10 cellular contexts compared by ENCODE assay signal in the genomic region with DNA sequence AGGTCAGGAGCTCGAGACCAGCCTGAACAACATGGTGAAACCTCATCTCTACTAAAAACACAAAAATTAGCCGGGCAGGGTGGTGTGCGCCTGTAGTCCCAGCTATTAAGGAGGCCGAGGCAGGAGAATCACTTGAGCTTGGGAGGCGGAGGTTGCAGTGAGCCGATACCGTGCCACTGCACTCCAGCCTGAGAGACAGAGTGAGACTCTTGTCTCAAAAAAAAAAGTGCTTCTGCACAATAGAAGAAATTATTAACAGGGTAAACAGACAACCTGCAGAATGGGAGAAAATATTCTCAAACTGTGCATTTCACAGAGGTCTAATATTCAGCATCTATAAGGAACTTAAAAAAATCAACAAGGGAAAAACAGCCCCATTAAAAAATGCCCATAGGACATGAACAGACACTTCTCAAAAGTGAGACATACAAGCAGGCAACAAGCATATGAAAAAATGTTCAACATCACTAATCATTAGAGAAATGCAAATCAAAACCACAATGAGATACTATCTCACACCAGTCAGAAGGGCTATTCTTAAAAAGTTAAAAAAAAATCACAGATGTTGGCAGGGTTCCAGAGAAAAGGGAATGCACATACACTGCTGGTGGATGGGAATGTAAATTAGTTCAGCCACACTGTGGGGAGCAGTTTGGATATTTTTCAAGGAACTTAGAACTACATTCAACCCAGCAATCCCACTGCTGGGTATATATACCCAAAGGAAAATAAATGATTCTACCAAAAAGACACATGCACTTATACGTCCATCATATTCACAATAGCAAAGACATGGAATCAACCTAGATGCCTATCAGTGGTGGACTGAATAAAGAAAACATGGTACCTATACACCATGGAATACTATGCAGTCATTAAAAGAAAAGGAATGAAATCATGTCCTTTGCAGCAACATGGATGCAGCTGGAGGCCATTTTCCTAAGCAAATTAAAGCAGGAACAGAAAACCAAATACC.
DNase-seq lines count a peak whose midpoint lies in the region; ATAC-seq and TF ChIP-seq lines count a peak whose summit lies in the region.
"Had no signal": no experiment of that assay in that cellular context is flagged by ENCODE, and none has a peak within 500 bp of the region (broad histone marks: within the 10 kb centered on the region; RNA-seq: fewer than 3 reads in every experiment).

No MANE protein-coding gene starts in this region.

- H3K27me3 ChIP-seq in effector memory CD4-positive, alpha-beta T cell (replicated peaks; ENCODE audit: control insufficient read depth, insufficient read depth, low read length, poor library complexity, severe bottlenecking): no peaks in the 10 kb centered on the region

- H3K9me3 ChIP-seq in effector memory CD4-positive, alpha-beta T cell (ENCODE audit: control insufficient read depth, low read length): no peaks in the 10 kb centered on the region

- no peaks in the 10 kb centered on the region for H3K4me1 ChIP-seq in effector memory CD4-positive, alpha-beta T cell (ENCODE audit: control insufficient read depth, insufficient read depth, low read length, poor library complexity, severe bottlenecking)

- no peaks in the 10 kb centered on the region for H3K36me3 ChIP-seq in effector memory CD4-positive, alpha-beta T cell (ENCODE audit: control insufficient read depth, insufficient read depth, low read length)

- H3K4me3 ChIP-seq in astrocyte of the spinal cord (ENCODE audit: low read depth, low read length): no peak overlapping the region
- H3K4me3 ChIP-seq in effector memory CD4-positive, alpha-beta T cell (ENCODE audit: insufficient read depth, low read depth, low read length, poor library complexity, severe bottlenecking): no peak overlapping the region
- H3K4me3 ChIP-seq: lung had no signal

- no peak overlapping the region for H3K27ac ChIP-seq in effector memory CD4-positive, alpha-beta T cell (ENCODE audit: insufficient read depth, low read length, poor library complexity, severe bottlenecking)

- peak; percentile 68 for DNase-seq in astrocyte of the spinal cord (ENCODE audit: low read depth, low spot score)
- DNase-seq in effector memory CD4-positive, alpha-beta T cell: no peak
- DNase-seq in activated naive CD4-positive, alpha-beta T cell treated with Interleukin-2 at 50 U/mL for 16 hours: no peak
- DNase-seq in NCI-H1694 treated with DMSO at 0.1 percent for 48 hours (lab: John Stamatoyannopoulos, UW): no peak
- no peak for DNase-seq in T-helper 2 cell
- DNase-seq: activated CD8-positive, alpha-beta T cell treated with anti-CD3 and anti-CD28 coated beads for 36 hours had no signal

- in situ Hi-C loops in astrocyte of the spinal cord (cut with HindIII; ENCODE audit: low sequenced_read_pairs): no loop called here

- no peak for TF ChIP-seq CTCF in astrocyte of the spinal cord (IDR thresholded peaks at IDR 0.05; ENCODE audit: low read depth, low read length)

- ATAC-seq in GM18502 (IDR thresholded peaks at IDR 0.05; ENCODE audit: poor library complexity, unreplicated experiment): peak; percentile 91
- ATAC-seq in GM21529 (IDR thresholded peaks at IDR 0.05; ENCODE audit: unreplicated experiment): peak; percentile 90
- ATAC-seq in HG03196 (IDR thresholded peaks at IDR 0.05; ENCODE audit: unreplicated experiment): peak; percentile 77
- ATAC-seq: activated CD8-positive, alpha-beta T cell treated with anti-CD3 and anti-CD28 coated beads for 36 hours had no signal
